Comparison of ENCODE assay signal across 26 cellular contexts in the genomic region with DNA sequence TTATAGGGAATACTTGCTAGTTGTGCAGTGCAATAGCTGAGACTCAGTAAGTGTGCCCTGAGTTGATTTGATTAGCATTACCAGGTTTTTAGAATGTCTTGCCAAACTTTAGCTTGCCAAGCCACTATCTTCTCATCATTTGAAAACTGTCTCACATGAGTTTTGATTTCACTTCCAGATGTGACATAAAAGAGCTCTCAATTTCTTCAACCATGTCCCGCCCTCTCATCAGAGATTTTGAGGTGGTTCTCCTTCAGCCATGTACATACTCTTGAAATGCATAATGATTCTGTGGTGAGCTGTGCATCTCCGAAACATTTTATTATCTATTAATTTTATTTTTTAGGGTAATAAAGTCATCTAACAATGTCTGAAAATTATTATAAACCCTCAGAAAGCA.
"Had no signal": no experiment of that assay in that cellular context is flagged by ENCODE, and none has a peak within 500 bp of the region (broad histone marks: within the 10 kb centered on the region; RNA-seq: fewer than 3 reads in every experiment).

No MANE protein-coding gene starts in this region.

- H3K27me3 ChIP-seq: neural progenitor cell, ovary, right lobe of liver, suprapubic skin, testis, tibial artery, transverse colon, upper lobe of right lung, uterus had no signal

- H3K79me2 ChIP-seq: parathyroid adenoma had no signal

- H3K4me3 ChIP-seq: neural progenitor cell, ovary, psoas muscle, right lobe of liver, suprapubic skin, testis, tibial artery, transverse colon, upper lobe of right lung, uterus had no signal

- H3K4me1 ChIP-seq: parathyroid adenoma, psoas muscle, right lobe of liver, suprapubic skin, testis, tibial artery, transverse colon, upper lobe of right lung, uterus had no signal

- H3K9me3 ChIP-seq: ovary, psoas muscle, right lobe of liver, suprapubic skin, testis, tibial artery, transverse colon, upper lobe of right lung, uterus had no signal

- FAIRE-seq: small intestine had no signal

- ATAC-seq: naive thymus-derived CD4-positive, alpha-beta T cell; natural killer cell; psoas muscle; right cardiac atrium; right lobe of liver; stimulated activated memory B cell treated with anti-CD40 and anti-IgM and Interleukin-4, amounts not matched to agents 10 μg/mL and 1 μg/mL and 100 μg/mL, for 72 hours; stimulated activated naive CD8-positive, alpha-beta T cell treated with anti-CD3 and anti-CD28 coated beads, Interleukin-15, amount 100 ng/mL, for 72 hours; stimulated activated naive CD8-positive, alpha-beta T cell treated with anti-CD3 and anti-CD28 coated beads, Interleukin-15, Interleukin-2, amounts not matched to agents 100 U/mL and 50 U/mL, for 24 hours; upper lobe of right lung had no signal

- DNase-seq: naive thymus-derived CD4-positive, alpha-beta T cell; natural killer cell; occipital lobe; ovary; posterior cingulate gyrus; psoas muscle; right cardiac atrium; right lobe of liver; small intestine; stimulated activated CD4-positive, alpha-beta T cell treated with anti-CD3 and anti-CD28 coated beads, Interleukin-15, amount 100 ng/mL, for 24 hours; stimulated activated CD4-positive, alpha-beta T cell treated with anti-CD3 and anti-CD28 coated beads, Interleukin-4, amount 100 ng/mL, for 1 hour; stimulated activated CD4-positive, alpha-beta T cell treated with anti-CD3 and anti-CD28 coated beads, Interleukin-4, amount 100 ng/mL, for 4 hours; stimulated activated CD8-positive, alpha-beta memory T cell treated with anti-CD3 and anti-CD28 coated beads, Interleukin-4, amount 100 ng/mL, for 48 hours; stimulated activated naive CD4-positive, alpha-beta T cell; stimulated activated naive CD8-positive, alpha-beta T cell treated with anti-CD3 and anti-CD28 coated beads, Interleukin-15, amount 100 ng/mL, for 72 hours; stimulated activated naive CD8-positive, alpha-beta T cell treated with anti-CD3 and anti-CD28 coated beads, Interleukin-15, Interleukin-2, amounts not matched to agents 100 U/mL and 50 U/mL, for 24 hours; substantia nigra; testis; tibial artery; transverse colon; upper lobe of right lung; uterus had no signal

- H3K36me3 ChIP-seq: neural progenitor cell, ovary, right lobe of liver, suprapubic skin, tibial artery, transverse colon, upper lobe of right lung, uterus had no signal

- H3K9ac ChIP-seq: neural progenitor cell, parathyroid adenoma had no signal

- H3K4me2 ChIP-seq: neural progenitor cell had no signal

- H2AFZ ChIP-seq: neural progenitor cell, parathyroid adenoma had no signal

- H3K27ac ChIP-seq: neural progenitor cell, ovary, parathyroid adenoma, psoas muscle, right lobe of liver, suprapubic skin, testis, tibial artery, transverse colon, upper lobe of right lung, uterus had no signal
